ENCODE assay signal across 8 cellular contexts in the genomic region with DNA sequence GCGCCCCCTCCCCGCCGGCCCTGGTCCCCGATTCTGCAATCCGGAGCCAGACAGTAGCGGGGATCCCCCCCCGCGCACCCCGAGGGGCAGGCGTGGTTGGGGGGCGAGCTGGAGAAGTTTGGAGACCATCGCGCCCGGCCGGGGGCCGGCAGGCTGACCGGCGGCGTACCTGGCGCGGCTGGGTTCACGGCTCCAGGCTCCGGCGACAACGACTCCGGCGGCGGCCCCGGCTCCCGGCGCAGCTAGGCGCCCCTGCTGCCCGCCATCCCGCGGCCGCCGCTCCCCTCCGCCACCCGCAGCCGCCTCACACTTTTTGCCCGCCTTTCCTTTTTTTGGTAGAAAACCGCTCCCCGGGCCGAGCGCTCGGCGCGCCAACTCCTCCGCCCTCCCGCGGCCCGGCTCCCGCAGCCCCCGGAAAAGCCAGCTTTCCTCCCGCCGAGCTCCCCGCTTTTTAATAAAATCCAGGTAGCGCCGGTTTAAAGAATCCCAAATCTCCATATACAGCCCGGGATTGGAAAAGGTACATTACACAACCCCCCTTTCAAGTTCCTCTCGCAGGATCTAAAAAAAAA. TPM values are rescaled to one million over a fixed set of nuclear protein-coding genes. Genes with fewer than 3 reads are reported as not detected.
A peak's percentile ranks its signal among the peaks of the same experiment; 100 is the strongest.
DNase-seq lines count a peak whose midpoint lies in the region; ATAC-seq and TF ChIP-seq lines count a peak whose summit lies in the region.

A gene with protein sequence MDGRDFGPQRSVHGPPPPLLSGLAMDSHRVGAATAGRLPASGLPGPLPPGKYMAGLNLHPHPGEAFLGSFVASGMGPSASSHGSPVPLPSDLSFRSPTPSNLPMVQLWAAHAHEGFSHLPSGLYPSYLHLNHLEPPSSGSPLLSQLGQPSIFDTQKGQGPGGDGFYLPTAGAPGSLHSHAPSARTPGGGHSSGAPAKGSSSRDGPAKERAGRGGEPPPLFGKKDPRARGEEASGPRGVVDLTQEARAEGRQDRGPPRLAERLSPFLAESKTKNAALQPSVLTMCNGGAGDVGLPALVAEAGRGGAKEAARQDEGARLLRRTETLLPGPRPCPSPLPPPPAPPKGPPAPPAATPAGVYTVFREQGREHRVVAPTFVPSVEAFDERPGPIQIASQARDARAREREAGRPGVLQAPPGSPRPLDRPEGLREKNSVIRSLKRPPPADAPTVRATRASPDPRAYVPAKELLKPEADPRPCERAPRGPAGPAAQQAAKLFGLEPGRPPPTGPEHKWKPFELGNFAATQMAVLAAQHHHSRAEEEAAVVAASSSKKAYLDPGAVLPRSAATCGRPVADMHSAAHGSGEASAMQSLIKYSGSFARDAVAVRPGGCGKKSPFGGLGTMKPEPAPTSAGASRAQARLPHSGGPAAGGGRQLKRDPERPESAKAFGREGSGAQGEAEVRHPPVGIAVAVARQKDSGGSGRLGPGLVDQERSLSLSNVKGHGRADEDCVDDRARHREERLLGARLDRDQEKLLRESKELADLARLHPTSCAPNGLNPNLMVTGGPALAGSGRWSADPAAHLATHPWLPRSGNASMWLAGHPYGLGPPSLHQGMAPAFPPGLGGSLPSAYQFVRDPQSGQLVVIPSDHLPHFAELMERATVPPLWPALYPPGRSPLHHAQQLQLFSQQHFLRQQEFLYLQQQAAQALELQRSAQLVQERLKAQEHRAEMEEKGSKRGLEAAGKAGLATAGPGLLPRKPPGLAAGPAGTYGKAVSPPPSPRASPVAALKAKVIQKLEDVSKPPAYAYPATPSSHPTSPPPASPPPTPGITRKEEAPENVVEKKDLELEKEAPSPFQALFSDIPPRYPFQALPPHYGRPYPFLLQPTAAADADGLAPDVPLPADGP (N-terminal part only) (minus strand): TSS at position 563 of the 572 bp plus-strand sequence. CDS start 2,588 bp downstream, outside the sequence.

- H3K36me3 Mint-ChIP-seq in activated naive CD8-positive, alpha-beta T cell treated with anti-CD3 and anti-CD28 coated beads for 36 hours: no peaks in the 10 kb centered on the region

- peak within 1 kb of the TSS; percentile 100 for H3K4me3 ChIP-seq in left ventricle myocardium inferior

- H3K36me3 ChIP-seq in KOPT-K1 (ENCODE audit: insufficient read depth, low read length): no peaks in the 10 kb centered on the region
- no peaks in the 10 kb centered on the region for H3K36me3 ChIP-seq in left ventricle myocardium inferior

- no peak within 1 kb of the TSS for H3K27ac Mint-ChIP-seq in activated naive CD8-positive, alpha-beta T cell treated with anti-CD3 and anti-CD28 coated beads for 36 hours

- no peaks in the 10 kb centered on the region for H3K27me3 ChIP-seq in left ventricle myocardium inferior (ENCODE audit: low read depth)

- peak within 1 kb of the TSS; percentile 65 for H3K4me3 Mint-ChIP-seq in activated naive CD8-positive, alpha-beta T cell treated with anti-CD3 and anti-CD28 coated beads for 36 hours

- H3K27ac ChIP-seq in C4-2B: peak within 1 kb of the TSS; percentile 100
- H3K27ac ChIP-seq in KOPT-K1 (ENCODE audit: low read depth, low read length, poor library complexity, severe bottlenecking): peak within 1 kb of the TSS; percentile 30
- peak within 1 kb of the TSS; percentile 100 for H3K27ac ChIP-seq in left ventricle myocardium inferior (replicated peaks)

- H3K4me1 ChIP-seq in left ventricle myocardium inferior: peaks cover 81% of the 10 kb centered on the region

- TF ChIP-seq CTCF in C4-2B (conservative IDR thresholded peaks at IDR 0.05) (no peak), left ventricle myocardium inferior (IDR thresholded peaks at IDR 0.05; ENCODE audit: borderline replicate concordance) (no peak)

- intact Hi-C loops in left ventricle myocardium inferior (cut with micrococcal nuclease): no loop called here

- DNase-seq in activated naive CD8-positive, alpha-beta T cell treated with anti-CD3 and anti-CD28 coated beads for 36 hours: no peak
- DNase-seq in left ventricle myocardium inferior (peak; percentile 62), renal cortical epithelial cell (ENCODE audit: low read depth) (no peak), superior temporal gyrus (ENCODE audit: extremely low spot score) (no peak)

- ATAC-seq in GM18868 (IDR thresholded peaks at IDR 0.05; ENCODE audit: unreplicated experiment) (no peak), GM21381 (IDR thresholded peaks at IDR 0.05; ENCODE audit: unreplicated experiment) (no peak)

- peaks cover 25% of the 10 kb centered on the region for H3K4me1 Mint-ChIP-seq in activated naive CD8-positive, alpha-beta T cell treated with anti-CD3 and anti-CD28 coated beads for 36 hours

- no peaks in the 10 kb centered on the region for H3K9me3 Mint-ChIP-seq in activated naive CD8-positive, alpha-beta T cell treated with anti-CD3 and anti-CD28 coated beads for 36 hours

- peaks cover 86% of the 10 kb centered on the region for H3K27me3 Mint-ChIP-seq in activated naive CD8-positive, alpha-beta T cell treated with anti-CD3 and anti-CD28 coated beads for 36 hours

- no peaks in the 10 kb centered on the region for H3K9me3 ChIP-seq in KOPT-K1 (ENCODE audit: insufficient read depth, low read length, poor library complexity, severe bottlenecking)
- H3K9me3 ChIP-seq in left ventricle myocardium inferior (replicated peaks): no peaks in the 10 kb centered on the region

RNA-seq across cellular contexts. Expression of the gene that starts here (rescaled TPM):
- 10 to 100 TPM; 47.6 to 48.0 TPM for total RNA-seq in activated naive CD8-positive, alpha-beta T cell treated with anti-CD3 and anti-CD28 coated beads for 36 hours
- total RNA-seq in left ventricle myocardium inferior: 27.7 TPM
- total RNA-seq in renal cortical epithelial cell: 9.9 and 91.0 TPM in 2 replicates

Comparison
In these comparisons a context has a peak if more than half of its experiments do, and no peak if none do; other contexts are left out.
1. H3K27ac ChIP-seq: peak in every context shown above with its lines; median percentile 100 in C4-2B; 100 in left ventricle myocardium inferior; 30 in KOPT-K1.